ENCODE assay signal across 34 cellular contexts in the genomic region with DNA sequence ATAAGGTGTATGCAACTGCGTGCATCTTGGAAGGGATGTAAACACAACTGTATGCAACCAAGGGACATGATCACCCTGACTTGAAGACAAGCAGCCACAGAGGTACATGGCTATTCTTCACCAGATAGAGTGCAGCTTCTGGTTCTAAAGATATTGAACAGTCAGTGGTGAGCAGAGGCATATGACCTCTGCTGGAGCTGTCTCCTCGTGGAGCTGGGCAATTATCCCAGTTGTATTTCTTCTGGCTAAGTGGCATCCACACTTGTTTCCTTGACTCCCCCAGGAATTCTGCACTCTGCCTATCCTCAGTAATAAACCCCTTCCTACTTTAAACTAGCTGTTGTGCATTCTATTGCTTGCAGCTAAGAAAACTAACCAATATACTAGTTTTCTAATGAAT.
"Had no signal": no experiment of that assay in that cellular context is flagged by ENCODE, and none has a peak within 500 bp of the region (broad histone marks: within the 10 kb centered on the region; RNA-seq: fewer than 3 reads in every experiment).

No MANE protein-coding gene starts in this region.

- H3K4me2 ChIP-seq: SK-N-SH had no signal

- H3K4me1 ChIP-seq: ascending aorta, Peyer's patch, SJSA1 had no signal

- H3K27ac Mint-ChIP-seq: activated CD4-positive, alpha-beta T cell treated with anti-CD3 and anti-CD28 coated beads, Interleukin-2, amount 10 ng/mL, durations not matched to agents 24 days and 14 days; activated CD8-positive, alpha-beta T cell treated with anti-CD3 and anti-CD28 coated beads for 36 hours; activated naive CD4-positive, alpha-beta T cell treated with anti-CD3 and anti-CD28 coated beads, Interleukin-2, amount 50 U/mL, for 24 hours; activated naive CD8-positive, alpha-beta T cell treated with anti-CD3 and anti-CD28 coated beads, Interleukin-2, amount 10 ng/mL, durations not matched to agents 7 days and 5 days; activated T-cell treated with anti-CD3 and anti-CD28 coated beads, Interleukin-2, amount 50 U/mL, for 72 hours; activated T-helper 17 cell treated with anti-CD3 and anti-CD28 coated beads, Interleukin-2, amount 50 U/mL, for 72 hours; IgD-negative memory B cell; T-helper 1 cell treated with Interleukin-12 subunit alpha and Interleukin-12 subunit beta and Interleukin-4 antibody, amounts not matched to agents 30 μg/mL and 1 μg/mL, for 36 hours; T-helper 2 cell treated with Interferon-gamma antibody and Interleukin-4, amounts not matched to agents 5 μg/mL and 100 μg/mL, for 36 hours had no signal

- H3K9ac ChIP-seq: SK-N-SH had no signal

- H3K4me1 Mint-ChIP-seq: activated CD4-positive, alpha-beta T cell treated with anti-CD3 and anti-CD28 coated beads, Interleukin-2, amount 10 ng/mL, durations not matched to agents 24 days and 14 days; activated naive CD4-positive, alpha-beta T cell treated with anti-CD3 and anti-CD28 coated beads, Interleukin-2, amount 50 U/mL, for 24 hours; activated naive CD8-positive, alpha-beta T cell treated with anti-CD3 and anti-CD28 coated beads, Interleukin-2, amount 10 ng/mL, durations not matched to agents 7 days and 5 days; activated T-helper 17 cell treated with anti-CD3 and anti-CD28 coated beads, Interleukin-2, amount 50 U/mL, for 72 hours; IgD-negative memory B cell had no signal

- H3K27me3 ChIP-seq: ascending aorta, MG63, Peyer's patch, SJSA1 had no signal

- FAIRE-seq: TTC549 had no signal

- H3K4me3 Mint-ChIP-seq: activated CD4-positive, alpha-beta T cell treated with anti-CD3 and anti-CD28 coated beads, Interleukin-2, amount 10 ng/mL, durations not matched to agents 24 days and 14 days; activated CD8-positive, alpha-beta T cell treated with anti-CD3 and anti-CD28 coated beads for 36 hours; activated naive CD4-positive, alpha-beta T cell treated with anti-CD3 and anti-CD28 coated beads, Interleukin-2, amount 50 U/mL, for 24 hours; activated naive CD8-positive, alpha-beta T cell treated with anti-CD3 and anti-CD28 coated beads, Interleukin-2, amount 10 ng/mL, durations not matched to agents 7 days and 5 days; activated T-cell treated with anti-CD3 and anti-CD28 coated beads, Interleukin-2, amount 50 U/mL, for 72 hours; activated T-helper 17 cell treated with anti-CD3 and anti-CD28 coated beads, Interleukin-2, amount 50 U/mL, for 72 hours; IgD-negative memory B cell; T-helper 1 cell treated with Interleukin-12 subunit alpha and Interleukin-12 subunit beta and Interleukin-4 antibody, amounts not matched to agents 30 μg/mL and 1 μg/mL, for 36 hours; T-helper 2 cell treated with Interferon-gamma antibody and Interleukin-4, amounts not matched to agents 5 μg/mL and 100 μg/mL, for 36 hours had no signal

- ATAC-seq: activated CD8-positive, alpha-beta T cell treated with anti-CD3 and anti-CD28 coated beads for 36 hours; activated T-cell treated with anti-CD3 and anti-CD28 coated beads, Interleukin-2, amount 50 U/mL, for 72 hours; activated T-helper 17 cell treated with anti-CD3 and anti-CD28 coated beads, Interleukin-2, amount 50 U/mL, for 72 hours; PC-3 had no signal

- H3K9me3 Mint-ChIP-seq: activated CD4-positive, alpha-beta T cell treated with anti-CD3 and anti-CD28 coated beads, Interleukin-2, amount 10 ng/mL, durations not matched to agents 24 days and 14 days; activated CD8-positive, alpha-beta T cell treated with anti-CD3 and anti-CD28 coated beads for 36 hours; activated naive CD4-positive, alpha-beta T cell treated with anti-CD3 and anti-CD28 coated beads, Interleukin-2, amount 50 U/mL, for 24 hours; activated naive CD8-positive, alpha-beta T cell treated with anti-CD3 and anti-CD28 coated beads, Interleukin-2, amount 10 ng/mL, durations not matched to agents 7 days and 5 days; activated T-helper 17 cell treated with anti-CD3 and anti-CD28 coated beads, Interleukin-2, amount 50 U/mL, for 72 hours; IgD-negative memory B cell; T-helper 1 cell treated with Interleukin-12 subunit alpha and Interleukin-12 subunit beta and Interleukin-4 antibody, amounts not matched to agents 30 μg/mL and 1 μg/mL, for 36 hours; T-helper 2 cell treated with Interferon-gamma antibody and Interleukin-4, amounts not matched to agents 5 μg/mL and 100 μg/mL, for 36 hours had no signal

- DNase-seq: activated CD4-positive, alpha-beta T cell treated with anti-CD3 and anti-CD28 coated beads, Interleukin-2, amount 10 ng/mL, durations not matched to agents 24 days and 14 days; activated CD4-positive, alpha-beta T cell treated with anti-CD3 and anti-CD28 coated beads, Interleukin-2, amount 50 U/mL, for 4 hours; activated CD8-positive, alpha-beta T cell treated with anti-CD3 and anti-CD28 coated beads for 36 hours; activated effector memory CD4-positive, alpha-beta T cell treated with anti-CD3 and anti-CD28 coated beads, Interleukin-2, amount 50 U/mL, for 16 hours; activated naive CD4-positive, alpha-beta T cell; activated naive CD8-positive, alpha-beta T cell treated with anti-CD3 and anti-CD28 coated beads, Interleukin-2, amount 10 ng/mL, durations not matched to agents 7 days and 5 days; activated T-cell treated with anti-CD3 and anti-CD28 coated beads, Interleukin-2, amount 50 U/mL, for 1 hour; activated T-cell treated with anti-CD3 and anti-CD28 coated beads, Interleukin-2, amount 50 U/mL, for 72 hours; amygdala; Kasumi-1; KBM-7; MG63; NCI-H1092 treated with DMSO at 0.1 percent for 48 hours; NCI-H146; NCI-H187; NCI-H2029 treated with DMSO at 0.1 percent for 48 hours; NCI-H2107; NCI-H226; NCI-H524 treated with DMSO at 0.1 percent for 48 hours; NCI-H748 treated with DMSO at 0.1 percent for 48 hours; NK-92 treated with Interleukin-12 subunit alpha and Interleukin-12 subunit beta, amount 100 ng/mL, for 24 hours; PC-3; Peyer's patch; RPMI8226; SHP77 treated with DMSO at 0.1 percent for 48 hours; SK-N-SH had no signal

- H3K4me3 ChIP-seq: ascending aorta, MG63, Peyer's patch, SJSA1 had no signal

- H3K36me3 Mint-ChIP-seq: activated naive CD4-positive, alpha-beta T cell treated with anti-CD3 and anti-CD28 coated beads, Interleukin-2, amount 50 U/mL, for 24 hours; activated naive CD8-positive, alpha-beta T cell treated with anti-CD3 and anti-CD28 coated beads, Interleukin-2, amount 10 ng/mL, durations not matched to agents 7 days and 5 days; IgD-negative memory B cell had no signal

- H3K27ac ChIP-seq: ascending aorta, Peyer's patch, SJSA1 had no signal

- H3K27me3 Mint-ChIP-seq: activated CD4-positive, alpha-beta T cell treated with anti-CD3 and anti-CD28 coated beads, Interleukin-2, amount 10 ng/mL, durations not matched to agents 24 days and 14 days; activated CD8-positive, alpha-beta T cell treated with anti-CD3 and anti-CD28 coated beads for 36 hours; activated naive CD4-positive, alpha-beta T cell treated with anti-CD3 and anti-CD28 coated beads, Interleukin-2, amount 50 U/mL, for 24 hours; activated naive CD8-positive, alpha-beta T cell treated with anti-CD3 and anti-CD28 coated beads, Interleukin-2, amount 10 ng/mL, durations not matched to agents 7 days and 5 days; activated T-helper 17 cell treated with anti-CD3 and anti-CD28 coated beads, Interleukin-2, amount 50 U/mL, for 72 hours; IgD-negative memory B cell had no signal

- H3K36me3 ChIP-seq: ascending aorta, MG63, Peyer's patch, SJSA1 had no signal

- H3K9me3 ChIP-seq: ascending aorta, MG63, Peyer's patch, SJSA1, SK-N-SH had no signal
